In genomic region chr5:141681695-141682641, GRCh38 we compare ENCODE assay signal across 8 cellular contexts. TPM values are rescaled to one million over a fixed set of nuclear protein-coding genes. Genes with fewer than 3 reads are reported as not detected.
DNase-seq lines count a peak whose midpoint lies in the region; ATAC-seq and TF ChIP-seq lines count a peak whose summit lies in the region.

Gene ARAP3 (minus strand): TSS chr5:141682230. CDS start chr5:141680486, 1,744 bp downstream.

- peaks cover 24% of the 10 kb centered on the region for H3K4me1 Mint-ChIP-seq in T-helper 2 cell treated with Interferon-gamma antibody and Interleukin-4, amounts not matched to agents 5 μg/mL and 100 μg/mL, for 36 hours (ENCODE audit: low read depth)

- no peaks in the 10 kb centered on the region for H3K27me3 Mint-ChIP-seq in T-helper 2 cell treated with Interferon-gamma antibody and Interleukin-4, amounts not matched to agents 5 μg/mL and 100 μg/mL, for 36 hours (ENCODE audit: low read depth)

- peak within 1 kb of the TSS; percentile 58 for H3K27ac Mint-ChIP-seq in T-helper 2 cell treated with Interferon-gamma antibody and Interleukin-4, amounts not matched to agents 5 μg/mL and 100 μg/mL, for 36 hours

- H3K27ac ChIP-seq in brain microvascular endothelial cell (peak within 1 kb of the TSS; percentile 87), psoas muscle (peak within 1 kb of the TSS; percentile 67)

- H3K36me3 Mint-ChIP-seq in T-helper 2 cell treated with Interferon-gamma antibody and Interleukin-4, amounts not matched to agents 5 μg/mL and 100 μg/mL, for 36 hours (ENCODE audit: low read depth): peaks cover 2% of the 10 kb centered on the region

- H3K4me1 ChIP-seq in psoas muscle: peaks cover 3% of the 10 kb centered on the region

- TF ChIP-seq CTCF in brain microvascular endothelial cell (IDR thresholded peaks at IDR 0.05; ENCODE audit: low read depth, low read length, missing control alignments): no peak
- TF ChIP-seq CTCF in psoas muscle (IDR thresholded peaks at IDR 0.05): no peak

- H3K4me3 ChIP-seq in brain microvascular endothelial cell (ENCODE audit: low read depth, low read length) (peak within 1 kb of the TSS; percentile 54), psoas muscle (peak within 1 kb of the TSS; percentile 65)

- no peaks in the 10 kb centered on the region for H3K9me3 Mint-ChIP-seq in T-helper 2 cell treated with Interferon-gamma antibody and Interleukin-4, amounts not matched to agents 5 μg/mL and 100 μg/mL, for 36 hours

- in situ Hi-C loops in brain microvascular endothelial cell (cut with HindIII; ENCODE audit: low pct_ligation_motif_present, low sequenced_read_pairs): no loop called here

- intact Hi-C loops in psoas muscle (cut with DNase I): no loop called here

- H3K36me3 ChIP-seq in brain microvascular endothelial cell (replicated peaks) (peaks cover 3% of the 10 kb centered on the region), psoas muscle (ENCODE audit: insufficient read depth in 1 of 2, low read depth in 1 of 2) (no peaks in the 10 kb centered on the region)

- H3K27me3 ChIP-seq in brain microvascular endothelial cell (replicated peaks) (no peaks in the 10 kb centered on the region), psoas muscle (ENCODE audit: insufficient read depth in 3 of 3, low read length in 2 of 3) (peaks cover 0 to 20% (median 1%) of the 10 kb centered on the region in 3 donors)

- peak; percentile 90 for DNase-seq in AG08395 (ENCODE audit: low spot score)
- DNase-seq in T-helper 2 cell treated with Interferon-gamma antibody and Interleukin-4, amounts not matched to agents 5 μg/mL and 100 μg/mL, for 36 hours (ENCODE audit: low spot score): peak; percentile 32
- DNase-seq in brain microvascular endothelial cell: peak; percentile 81
- peak; percentile 95 for DNase-seq in hepatic stellate cell (ENCODE audit: low spot score)
- DNase-seq in psoas muscle: peak; percentile 85 to 87
- no peak for DNase-seq in NCI-H187 (lab: John Stamatoyannopoulos, UW)

- ATAC-seq in HG02981 (IDR thresholded peaks at IDR 0.05; ENCODE audit: unreplicated experiment) (peak; percentile 46), psoas muscle (peak; percentile 76 to 84 (median 80)), GM19035 (IDR thresholded peaks at IDR 0.05; ENCODE audit: unreplicated experiment) (no peak)

- peak within 1 kb of the TSS; percentile 77 for H3K4me3 Mint-ChIP-seq in T-helper 2 cell treated with Interferon-gamma antibody and Interleukin-4, amounts not matched to agents 5 μg/mL and 100 μg/mL, for 36 hours

- H3K9me3 ChIP-seq in psoas muscle: no peaks in the 10 kb centered on the region

- WGBS in psoas muscle, 3 donors: 4 to 10% (median 7%) methylated on average over 36 to 77 of the region's 77 CpGs

RNA-seq across cellular contexts. Expression of gene ARAP3, which starts in this region (rescaled TPM):
- total RNA-seq in psoas muscle: 1 to 10 TPM; 5.2 to 10.0 (median 5.4) TPM
- 1 to 10 TPM; 2.4 to 4.5 (median 2.5) TPM for polyA plus RNA-seq in psoas muscle

Comparison
In these comparisons a context has a peak if more than half of its experiments do, and no peak if none do; other contexts are left out.
1. DNase-seq: peak in AG08395 (single experiment), T-helper 2 cell treated with Interferon-gamma antibody and Interleukin-4, amounts not matched to agents 5 μg/mL and 100 μg/mL, for 36 hours (single experiment), brain microvascular endothelial cell (single experiment), hepatic stellate cell (single experiment) and psoas muscle (2 of 2); none in NCI-H187 (0 of 2).